25 cellular contexts compared by ENCODE assay signal in genomic region chr1:109158433-109158832, GRCh38. TPM values are rescaled to one million over a fixed set of nuclear protein-coding genes. Genes with fewer than 3 reads are reported as not detected.
A peak's percentile ranks its signal among the peaks of the same experiment; 100 is the strongest.
DNase-seq lines count a peak whose midpoint lies in the region; ATAC-seq and TF ChIP-seq lines count a peak whose summit lies in the region.
"Had no signal": no experiment of that assay in that cellular context is flagged by ENCODE, and none has a peak within 500 bp of the region (broad histone marks: within the 10 kb centered on the region; RNA-seq: fewer than 3 reads in every experiment).

No MANE protein-coding gene starts in this region.

- H3K9me2 ChIP-seq in PC-3 (replicated peaks; ENCODE audit: low read length), result no peaks in the 10 kb centered on the region
- H3K9me2 ChIP-seq in neural cell (ENCODE audit: insufficient read depth, low read length), result no peaks in the 10 kb centered on the region

- TF ChIP-seq EP300 in neural cell (conservative IDR thresholded peaks at IDR 0.05; ENCODE audit: poor library complexity, severe bottlenecking), result no peak

- CTCF ChIA-PET in PC-3 (lab: Charles Lee), result no interaction called here

- no TSS peak for BruUV-seq in PC-3 (replicated peaks; lab: Mats Ljungman, UMichigan)

- H3K27ac ChIP-seq in PC-3 (ENCODE audit: low read length), result no peak overlapping the region
- H3K27ac ChIP-seq in neural cell (ENCODE audit: low read length), result peak overlapping the region; percentile 47
- no peak overlapping the region for H3K27ac ChIP-seq in trophoblast cell (ENCODE audit: low read depth, low read length)
- H3K27ac ChIP-seq in endodermal cell (ENCODE audit: low read depth, low read length), result no peak overlapping the region
- H3K27ac ChIP-seq: foreskin keratinocyte, sigmoid colon, tibial nerve had no signal

- H3K9me3 ChIP-seq in PC-3 (ENCODE audit: low read length) (no peaks in the 10 kb centered on the region), neural cell (ENCODE audit: low read length) (no peaks in the 10 kb centered on the region), trophoblast cell (ENCODE audit: insufficient read depth, low read depth, low read length) (no peaks in the 10 kb centered on the region), endodermal cell (ENCODE audit: control insufficient read depth, low read length) (no peaks in the 10 kb centered on the region)
- H3K9me3 ChIP-seq: sigmoid colon, tibial nerve had no signal

- H3K36me3 Mint-ChIP-seq in endodermal cell (ENCODE audit: low read depth), result no peaks in the 10 kb centered on the region
- H3K36me3 Mint-ChIP-seq: activated CD4-positive, alpha-beta memory T cell treated with anti-CD3 and anti-CD28 coated beads for 36 hours; IgD-negative memory B cell; immature natural killer cell had no signal

- peaks cover 1% of the 10 kb centered on the region for H3K4me1 Mint-ChIP-seq in endodermal cell

- H3K79me2 ChIP-seq in PC-3 (ENCODE audit: low read length) (no peaks in the 10 kb centered on the region), neural cell (replicated peaks; ENCODE audit: insufficient read depth, low read length) (no peaks in the 10 kb centered on the region), trophoblast cell (ENCODE audit: control insufficient read depth, insufficient read depth, low read length, poor library complexity) (no peaks in the 10 kb centered on the region)

- H4K20me1 ChIP-seq in PC-3 (ENCODE audit: low read length), result no peaks in the 10 kb centered on the region
- no peaks in the 10 kb centered on the region for H4K20me1 ChIP-seq in neural cell (ENCODE audit: insufficient read depth)

- H2BK5ac ChIP-seq in trophoblast cell (ENCODE audit: low read depth, low read length, poor library complexity), result no peak overlapping the region

- no peaks in the 10 kb centered on the region for H3F3A ChIP-seq in PC-3 (ENCODE audit: low read length, unreplicated experiment)
- no peaks in the 10 kb centered on the region for H3F3A ChIP-seq in neural cell (ENCODE audit: insufficient read depth, low read length, poor library complexity, severe bottlenecking)

- H3K4me3 ChIP-seq in PC-3 (ENCODE audit: low read length) (peak overlapping the region; percentile 7; the same call in 1 of the 2 replicates), neural cell (ENCODE audit: low read length) (peak overlapping the region; percentile 51), trophoblast cell (ENCODE audit: low read depth, low read length) (no peak overlapping the region), endodermal cell (ENCODE audit: low read length) (no peak overlapping the region)
- H3K4me3 ChIP-seq: sigmoid colon, tibial nerve had no signal

- H3K4me1 ChIP-seq in PC-3 (ENCODE audit: insufficient read depth, low read length) (peaks cover 4% of the 10 kb centered on the region; the same call in 1 of the 2 replicates), trophoblast cell (ENCODE audit: control insufficient read depth in 1 of 2, insufficient read depth in 2 of 2, low read length in 2 of 2) (peaks cover 9 to 11% of the 10 kb centered on the region in 2 experiments), endodermal cell (ENCODE audit: control insufficient read depth, insufficient read depth, low read length) (no peaks in the 10 kb centered on the region)

- no CpG with 5 or more reads among the region's 7 CpGs for WGBS in trophoblast cell (ENCODE audit: extremely low coverage, insufficient coverage, insufficient read length)
- 90 to 96% methylated on average over 2 to 7 of the region's 7 CpGs for WGBS in endodermal cell (ENCODE audit: insufficient coverage in 1 of 2, insufficient read length in 1 of 2), 2 experiments

- no peak overlapping the region for H3K23ac ChIP-seq in trophoblast cell (ENCODE audit: low read length)

- no peak overlapping the region for H4K12ac ChIP-seq in trophoblast cell (ENCODE audit: low read depth, low read length)

- H3K27me3 Mint-ChIP-seq in endodermal cell (ENCODE audit: insufficient read depth), result peaks cover 2% of the 10 kb centered on the region
- H3K27me3 Mint-ChIP-seq: activated CD4-positive, alpha-beta memory T cell treated with anti-CD3 and anti-CD28 coated beads for 36 hours; stimulated activated naive CD8-positive, alpha-beta T cell treated with anti-CD3 and anti-CD28 coated beads, Interleukin-15, amount 100 ng/mL, for 72 hours had no signal

- no peaks in the 10 kb centered on the region for H3K9me3 Mint-ChIP-seq in endodermal cell
- H3K9me3 Mint-ChIP-seq: activated CD4-positive, alpha-beta memory T cell treated with anti-CD3 and anti-CD28 coated beads for 36 hours; IgD-negative memory B cell; immature natural killer cell; nephron progenitor cell; stimulated activated naive CD8-positive, alpha-beta T cell treated with anti-CD3 and anti-CD28 coated beads, Interleukin-15, amount 100 ng/mL, for 72 hours had no signal

- H3K18ac ChIP-seq in trophoblast cell (ENCODE audit: low read length), result no peak overlapping the region

- no peak overlapping the region for H3K27ac Mint-ChIP-seq in endodermal cell
- H3K27ac Mint-ChIP-seq: activated CD4-positive, alpha-beta memory T cell treated with anti-CD3 and anti-CD28 coated beads for 36 hours; IgD-negative memory B cell; immature natural killer cell; nephron progenitor cell; stimulated activated naive CD8-positive, alpha-beta T cell treated with anti-CD3 and anti-CD28 coated beads, Interleukin-15, amount 100 ng/mL, for 72 hours had no signal

- H3K4me3 Mint-ChIP-seq in endodermal cell, result no peak overlapping the region
- H3K4me3 Mint-ChIP-seq: activated CD4-positive, alpha-beta memory T cell treated with anti-CD3 and anti-CD28 coated beads for 36 hours; IgD-negative memory B cell; immature natural killer cell; nephron progenitor cell; stimulated activated naive CD8-positive, alpha-beta T cell treated with anti-CD3 and anti-CD28 coated beads, Interleukin-15, amount 100 ng/mL, for 72 hours had no signal

- H3K79me1 ChIP-seq in trophoblast cell (ENCODE audit: low read length), result peaks cover 4% of the 10 kb centered on the region

- ATAC-seq in PC-3, result peak; percentile 79
- ATAC-seq: esophagus mucosa; foreskin keratinocyte; stimulated activated naive CD8-positive, alpha-beta T cell treated with anti-CD3 and anti-CD28 coated beads, Interleukin-15, amount 100 ng/mL, for 72 hours had no signal

- no peak overlapping the region for H2AK5ac ChIP-seq in trophoblast cell (ENCODE audit: low read length)

- H3K27me3 ChIP-seq in PC-3 (ENCODE audit: low read length) (no peaks in the 10 kb centered on the region), neural cell (ENCODE audit: insufficient read depth, low read depth, low read length) (no peaks in the 10 kb centered on the region), trophoblast cell (ENCODE audit: insufficient read depth, low read length) (no peaks in the 10 kb centered on the region), endodermal cell (ENCODE audit: control insufficient read depth, insufficient read depth, low read length, poor library complexity, severe bottlenecking) (no peaks in the 10 kb centered on the region)
- H3K27me3 ChIP-seq: foreskin keratinocyte, sigmoid colon, tibial nerve had no signal

- H3K4ac ChIP-seq in trophoblast cell (ENCODE audit: low read depth, low read length), result no peak overlapping the region

- TF ChIP-seq CTCF in PC-3 (conservative IDR thresholded peaks at IDR 0.05; ENCODE audit: low read depth, low read length) (no peak), neural cell (IDR thresholded peaks at IDR 0.05; ENCODE audit: poor library complexity, severe bottlenecking) (no peak), endodermal cell (conservative IDR thresholded peaks at IDR 0.05) (no peak)

- no peak overlapping the region for H4K8ac ChIP-seq in trophoblast cell (ENCODE audit: low read depth, low read length)

- TF ChIP-seq RAD21 in neural cell (conservative IDR thresholded peaks at IDR 0.05), result no peak

- peak overlapping the region; percentile 68 for H2AFZ ChIP-seq in PC-3 (ENCODE audit: low read length)
- H2AFZ ChIP-seq in neural cell (ENCODE audit: low read depth, low read length), result peak overlapping the region; percentile 40
- H2AFZ ChIP-seq in trophoblast cell (ENCODE audit: insufficient read depth, low read length, poor library complexity), result no peak overlapping the region

- H3K36me3 ChIP-seq in PC-3 (ENCODE audit: low read depth, low read length) (no peaks in the 10 kb centered on the region), neural cell (ENCODE audit: insufficient read depth, low read length) (no peaks in the 10 kb centered on the region), trophoblast cell (ENCODE audit: control insufficient read depth in 1 of 2, insufficient read depth in 2 of 2, low read length in 2 of 2) (no peaks in the 10 kb centered on the region), endodermal cell (ENCODE audit: control insufficient read depth, insufficient read depth, low read length) (no peaks in the 10 kb centered on the region)
- H3K36me3 ChIP-seq: sigmoid colon, tibial nerve had no signal

- H3K14ac ChIP-seq in trophoblast cell (ENCODE audit: low read length), result no peak overlapping the region

- H2BK120ac ChIP-seq in trophoblast cell (ENCODE audit: insufficient read depth, low read length, poor library complexity), result no peak overlapping the region

- H2BK12ac ChIP-seq in trophoblast cell (ENCODE audit: low read length), result no peak overlapping the region

- H4K91ac ChIP-seq in trophoblast cell (ENCODE audit: low read depth, low read length), result no peak overlapping the region

- H3K9ac ChIP-seq in PC-3 (ENCODE audit: low read length) (no peak overlapping the region), neural cell (ENCODE audit: low read length) (peak overlapping the region; percentile 7), trophoblast cell (ENCODE audit: low read length) (no peak overlapping the region), endodermal cell (ENCODE audit: extremely low read depth, low read length, poor library complexity, severe bottlenecking) (no peak overlapping the region)

- DNase-seq in DMS153 treated with DMSO at 0.1 percent for 48 hours (lab: John Stamatoyannopoulos, UW; ENCODE audit: unreplicated experiment), result peak; percentile 33
- peak; percentile 85 for DNase-seq in NCI-H146 treated with DMSO at 0.1 percent for 48 hours (lab: John Stamatoyannopoulos, UW; ENCODE audit: unreplicated experiment)
- peak; percentile 34 for DNase-seq in PC-3
- no peak for DNase-seq in activated CD4-positive, CD25-positive, alpha-beta regulatory T cell (lab: John Stamatoyannopoulos, UW)
- no peak for DNase-seq in trophoblast cell
- no peak for DNase-seq in cerebellar cortex (ENCODE audit: low spot score)
- no peak for DNase-seq in endodermal cell
- DNase-seq: activated CD4-positive, alpha-beta memory T cell treated with anti-CD3 and anti-CD28 coated beads for 36 hours; activated effector memory CD4-positive, alpha-beta T cell treated with Interleukin-2 at 50 U/mL for 16 hours; effector memory CD4-positive, alpha-beta T cell; foreskin keratinocyte; hippocampal formation; immature natural killer cell; NCI-H1105; NCI-H2171 treated with DMSO at 0.1 percent for 48 hours; nephron progenitor cell; SHP77; sigmoid colon; stimulated activated CD4-positive, alpha-beta T cell treated with anti-CD3 and anti-CD28 coated beads, Interleukin-15, amount 100 ng/mL, for 24 hours; stimulated activated naive CD8-positive, alpha-beta T cell treated with anti-CD3 and anti-CD28 coated beads, Interleukin-15, amount 100 ng/mL, for 72 hours; T1000 had no signal

- intact Hi-C loops in PC-3 (cut with micrococcal nuclease), result no loop called here

- POLR2A ChIA-PET in PC-3 (lab: Charles Lee; ENCODE audit: unreplicated experiment), result no interaction called here

- H3K4me2 ChIP-seq in PC-3 (ENCODE audit: low read length) (peak overlapping the region; percentile 54), neural cell (ENCODE audit: low read length) (peak overlapping the region; percentile 65), trophoblast cell (ENCODE audit: low read length) (no peak overlapping the region)

RNA-seq across cellular contexts. Expression of gene ELAPOR1, which starts 44.5 kb away (rescaled TPM):
- total RNA-seq in PC-3 (2014; rRNA removed) (0.35 and 0.80 TPM in 2 replicates), endodermal cell (under 1 TPM; 0.48 to 0.89 TPM)
- 16.8 and 18.8 TPM in 2 replicates for polyA plus RNA-seq in neural cell
- polyA minus RNA-seq in neural cell, result 21.7 and 23.5 TPM in 2 replicates
- polyA plus RNA-seq in trophoblast cell (2013), result 0.34 and 0.44 TPM in 2 replicates
- polyA plus RNA-seq in endodermal cell (2013, experiment 1 of 2), result 2.2 TPM
- polyA plus RNA-seq in endodermal cell (2013, experiment 2 of 2), result 2.1 TPM

RNA-seq across cellular contexts. Expression of gene SARS1, which starts 55.3 kb away (rescaled TPM):
- total RNA-seq in PC-3 (2014; rRNA removed) (146 and 158 TPM in 2 replicates), endodermal cell (100 to 1,000 TPM; 100 to 101 TPM)
- polyA plus RNA-seq in neural cell, result 274 and 281 TPM in 2 replicates
- 188 and 201 TPM in 2 replicates for polyA minus RNA-seq in neural cell
- 192 and 196 TPM in 2 replicates for polyA plus RNA-seq in trophoblast cell (2013)
- 159 TPM for polyA plus RNA-seq in endodermal cell (2013, experiment 1 of 2)
- polyA plus RNA-seq in endodermal cell (2013, experiment 2 of 2), result 128 TPM

Comparison
In these comparisons a context has a peak if more than half of its experiments do, and no peak if none do; other contexts are left out.
1. DNase-seq: peak in DMS153 treated with DMSO at 0.1 percent for 48 hours (single experiment), NCI-H146 treated with DMSO at 0.1 percent for 48 hours (single experiment) and PC-3 (single experiment); none in activated CD4-positive, CD25-positive, alpha-beta regulatory T cell (0 of 4), trophoblast cell (0 of 2), cerebellar cortex (single experiment) and endodermal cell (single experiment).
2. H3K4me3 ChIP-seq: peak in PC-3 (single experiment) and neural cell (single experiment); none in trophoblast cell (single experiment) and endodermal cell (single experiment).